18 cellular contexts compared by ENCODE assay signal in the genomic region with DNA sequence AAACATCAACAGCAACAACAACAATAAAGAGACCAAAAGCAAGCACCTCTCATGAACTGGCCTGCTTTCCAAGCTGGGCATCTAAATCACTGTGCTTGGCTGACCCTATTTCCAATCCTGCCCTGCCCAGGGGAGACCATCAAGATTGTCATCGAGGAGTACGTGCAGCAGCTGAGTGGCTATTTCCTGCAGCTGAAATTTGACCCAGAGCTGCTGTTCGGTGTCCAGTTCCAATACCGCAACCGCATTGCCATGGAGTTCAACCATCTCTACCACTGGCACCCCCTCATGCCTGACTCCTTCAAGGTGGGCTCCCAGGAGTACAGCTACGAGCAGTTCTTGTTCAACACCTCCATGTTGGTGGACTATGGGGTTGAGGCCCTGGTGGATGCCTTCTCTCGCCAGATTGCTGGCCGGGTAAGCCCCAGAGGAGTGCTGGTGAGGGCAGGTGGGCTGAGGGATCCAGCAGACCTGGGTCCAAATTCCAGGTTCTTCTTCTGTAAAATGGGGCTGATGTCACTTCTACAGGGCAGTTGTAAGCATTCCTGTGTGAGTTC. TPM values are rescaled to one million over a fixed set of nuclear protein-coding genes. Genes with fewer than 3 reads are reported as not detected.
DNase-seq lines count a peak whose midpoint lies in the region; TF ChIP-seq lines count a peak whose summit lies in the region.
"Had no signal": no experiment of that assay in that cellular context is flagged by ENCODE, and none has a peak within 500 bp of the region (broad histone marks: within the 10 kb centered on the region; RNA-seq: fewer than 3 reads in every experiment).

No MANE protein-coding gene starts in this region.

- TF ChIP-seq CTCF in osteocyte (IDR thresholded peaks at IDR 0.05), result no peak

- H2BK120ac ChIP-seq in mesendoderm (ENCODE audit: low read depth, low read length), result no peak overlapping the region

- H3K4me3 ChIP-seq in mesendoderm (ENCODE audit: low read length), result no peak overlapping the region
- H3K4me3 ChIP-seq: A549, GM23338 had no signal

- H3K9ac ChIP-seq in mesendoderm (ENCODE audit: low read length), result no peak overlapping the region

- peaks cover 5% of the 10 kb centered on the region for H3K27me3 Mint-ChIP-seq in osteocyte (ENCODE audit: unreplicated experiment)

- DNase-seq in activated CD4-positive, CD25-positive, alpha-beta regulatory T cell treated with anti-CD3 and anti-CD28 coated beads, Interleukin-2, amount 50 U/mL, for 72 hours, result peak; percentile 22
- no peak for DNase-seq in activated CD4-positive, CD25-positive, alpha-beta regulatory T cell (lab: John Stamatoyannopoulos, UW)
- peak; percentile 40 for DNase-seq in RPMI7951 (ENCODE audit: low read depth)
- peak; percentile 67 for DNase-seq in osteocyte (ENCODE audit: extremely low spot score, unreplicated experiment)
- no peak for DNase-seq in mesendoderm
- DNase-seq in occipital lobe (lab: John Stamatoyannopoulos, UW), result no peak
- DNase-seq in mucosa of gallbladder (ENCODE audit: low spot score), result no peak
- DNase-seq: Calu3; CD4-positive, alpha-beta memory T cell; HCEC 1CT; NCI-H1092 treated with DMSO at 0.1 percent for 48 hours; NCI-H146; NCI-H2171; NCI-H69; OCI-M1; SHP77 treated with DMSO at 0.1 percent for 48 hours had no signal

- no peak overlapping the region for H4K5ac ChIP-seq in mesendoderm (ENCODE audit: low read length)

- H3K9me3 Mint-ChIP-seq in osteocyte (ENCODE audit: unreplicated experiment), result no peaks in the 10 kb centered on the region
- H3K9me3 Mint-ChIP-seq: CD4-positive, alpha-beta memory T cell; GM23338 had no signal

- H2BK5ac ChIP-seq in mesendoderm (ENCODE audit: low read length), result no peak overlapping the region

- no CpG with 5 or more reads among the region's 8 CpGs for WGBS in mesendoderm (ENCODE audit: extremely low coverage, insufficient coverage, low lambda C conversion rate)

- H3K27me3 ChIP-seq in mesendoderm (ENCODE audit: insufficient read depth, low read length, poor library complexity), result no peaks in the 10 kb centered on the region

- no peak overlapping the region for H3K56ac ChIP-seq in mesendoderm (ENCODE audit: low read length)

- no peak overlapping the region for H3K4me3 Mint-ChIP-seq in osteocyte (ENCODE audit: unreplicated experiment)
- H3K4me3 Mint-ChIP-seq: CD4-positive, alpha-beta memory T cell; GM23338 had no signal

- H3K4me1 ChIP-seq in mesendoderm (ENCODE audit: control insufficient read depth, low read depth, low read length), result no peaks in the 10 kb centered on the region

- no peaks in the 10 kb centered on the region for H3K79me1 ChIP-seq in mesendoderm (ENCODE audit: low read length)

- no peak overlapping the region for H3K23ac ChIP-seq in mesendoderm (ENCODE audit: low read length)

- no peak overlapping the region for H3K27ac ChIP-seq in mesendoderm (ENCODE audit: low read depth, low read length)
- H3K27ac ChIP-seq: A549 had no signal

- H3K4me1 Mint-ChIP-seq in osteocyte (ENCODE audit: unreplicated experiment), result peaks cover 9% of the 10 kb centered on the region

- H3K4ac ChIP-seq in mesendoderm (ENCODE audit: low read depth, low read length), result no peak overlapping the region

- H2BK15ac ChIP-seq in mesendoderm (replicated peaks; ENCODE audit: low read depth), result no peak overlapping the region

- no peaks in the 10 kb centered on the region for H3K79me2 ChIP-seq in mesendoderm (ENCODE audit: control insufficient read depth, insufficient read depth, low read length)

- H3K36me3 Mint-ChIP-seq in osteocyte (ENCODE audit: unreplicated experiment), result no peaks in the 10 kb centered on the region
- H3K36me3 Mint-ChIP-seq: CD4-positive, alpha-beta memory T cell had no signal

- H3K27ac Mint-ChIP-seq in osteocyte (ENCODE audit: unreplicated experiment), result no peak overlapping the region
- H3K27ac Mint-ChIP-seq: GM23338 had no signal

- H2AK5ac ChIP-seq in mesendoderm (ENCODE audit: low read length), result no peak overlapping the region

- H3K4me2 ChIP-seq in mesendoderm (ENCODE audit: low read length), result no peak overlapping the region
- H3K4me2 ChIP-seq: A549, GM23338 had no signal

- no peak overlapping the region for H3K18ac ChIP-seq in mesendoderm (ENCODE audit: low read length)

- H3K36me3 ChIP-seq in mesendoderm (ENCODE audit: control insufficient read depth, insufficient read depth, low read length), result no peaks in the 10 kb centered on the region

- no peak overlapping the region for H4K8ac ChIP-seq in mesendoderm (ENCODE audit: low read depth, low read length)

RNA-seq across cellular contexts. Expression of a gene that starts 15.6 kb away (rescaled TPM):
- 10.1 and 11.5 TPM in 2 replicates for total RNA-seq in RPMI7951 (2014; rRNA removed; shearing (Covaris generic))
- total RNA-seq in osteocyte (2.5 and 3.1 TPM in 2 replicates), occipital lobe (0.47 TPM), mucosa of gallbladder (24.1 TPM)
- polyA plus RNA-seq in mesendoderm (2013, experiment 1 of 2), result 0.07 TPM
- polyA plus RNA-seq in mesendoderm (2013, experiment 2 of 2), result 0.10 TPM

Comparison
In these comparisons a context has a peak if more than half of its experiments do, and no peak if none do; other contexts are left out.
1. DNase-seq: peak in activated CD4-positive, CD25-positive, alpha-beta regulatory T cell treated with anti-CD3 and anti-CD28 coated beads, Interleukin-2, amount 50 U/mL, for 72 hours (single experiment), RPMI7951 (single experiment) and osteocyte (single experiment); none in activated CD4-positive, CD25-positive, alpha-beta regulatory T cell (0 of 4), mesendoderm (single experiment), occipital lobe (single experiment) and mucosa of gallbladder (single experiment).